In genomic region chr9:10238087-10238486, GRCh38 we compare ENCODE assay signal across 23 cellular contexts.
"Had no signal": no experiment of that assay in that cellular context is flagged by ENCODE, and none has a peak within 500 bp of the region (broad histone marks: within the 10 kb centered on the region; RNA-seq: fewer than 3 reads in every experiment).

No MANE protein-coding gene starts in this region.

- H3K27me3 ChIP-seq: breast epithelium, SJCRH30 had no signal

- H3K4me1 ChIP-seq: breast epithelium, SJCRH30 had no signal

- H3K4me1 Mint-ChIP-seq: activated naive CD4-positive, alpha-beta T cell treated with anti-CD3 and anti-CD28 coated beads, Interleukin-2, amount 50 U/mL, for 24 hours had no signal

- H3K27ac ChIP-seq: breast epithelium, SJCRH30 had no signal

- H3K36me3 ChIP-seq: breast epithelium, SJCRH30 had no signal

- H3K9me3 ChIP-seq: breast epithelium, SJCRH30, SK-N-SH had no signal

- H3K27me3 Mint-ChIP-seq: activated naive CD4-positive, alpha-beta T cell treated with anti-CD3 and anti-CD28 coated beads, Interleukin-2, amount 50 U/mL, for 24 hours had no signal

- H3K4me3 ChIP-seq: breast epithelium, SJCRH30 had no signal

- H3K36me3 Mint-ChIP-seq: activated naive CD4-positive, alpha-beta T cell treated with anti-CD3 and anti-CD28 coated beads, Interleukin-2, amount 50 U/mL, for 24 hours had no signal

- H3K9me3 Mint-ChIP-seq: activated naive CD4-positive, alpha-beta T cell treated with anti-CD3 and anti-CD28 coated beads, Interleukin-2, amount 50 U/mL, for 24 hours had no signal

- DNase-seq: activated CD4-positive, alpha-beta T cell treated with anti-CD3 and anti-CD28 coated beads for 48 hours; activated CD4-positive, alpha-beta T cell treated with anti-CD3 and anti-CD28 coated beads, Interleukin-2, amount 50 U/mL, for 4 hours; activated CD4-positive, CD25-positive, alpha-beta regulatory T cell treated with anti-CD3 and anti-CD28 coated beads, Interleukin-2, amount 50 U/mL, for 72 hours; activated CD8-positive, alpha-beta memory T cell treated with anti-CD3 and anti-CD28 coated beads, Interleukin-2, amount 50 U/mL, for 48 hours; activated CD8-positive, alpha-beta T cell treated with anti-CD3 and anti-CD28 coated beads, Interleukin-2, amount 10 ng/mL, durations not matched to agents 7 days and 5 days; activated effector memory CD4-positive, alpha-beta T cell treated with Interleukin-2 at 50 U/mL for 16 hours; activated naive CD4-positive, alpha-beta T cell; activated T-cell treated with anti-CD3 and anti-CD28 coated beads, Interleukin-2, amount 50 U/mL, for 1 hour; aorta; caudate nucleus; Kasumi-1; KBM-7; NCI-H1417; NCI-H1930; NCI-H2107; NCI-H510A treated with DMSO at 0.1 percent for 48 hours; NCI-H774; RPMI8226; SJCRH30; SK-N-SH; T-helper 1 cell had no signal

- H3K4me2 ChIP-seq: SK-N-SH had no signal

- H3K9ac ChIP-seq: SK-N-SH had no signal

- H3K4me3 Mint-ChIP-seq: activated CD8-positive, alpha-beta T cell treated with anti-CD3 and anti-CD28 coated beads, Interleukin-2, amount 10 ng/mL, durations not matched to agents 7 days and 5 days; activated naive CD4-positive, alpha-beta T cell treated with anti-CD3 and anti-CD28 coated beads, Interleukin-2, amount 50 U/mL, for 24 hours had no signal

- H3K27ac Mint-ChIP-seq: activated CD8-positive, alpha-beta T cell treated with anti-CD3 and anti-CD28 coated beads, Interleukin-2, amount 10 ng/mL, durations not matched to agents 7 days and 5 days; activated naive CD4-positive, alpha-beta T cell treated with anti-CD3 and anti-CD28 coated beads, Interleukin-2, amount 50 U/mL, for 24 hours had no signal
